ENCODE assay signal across 22 cellular contexts in the genomic region with DNA sequence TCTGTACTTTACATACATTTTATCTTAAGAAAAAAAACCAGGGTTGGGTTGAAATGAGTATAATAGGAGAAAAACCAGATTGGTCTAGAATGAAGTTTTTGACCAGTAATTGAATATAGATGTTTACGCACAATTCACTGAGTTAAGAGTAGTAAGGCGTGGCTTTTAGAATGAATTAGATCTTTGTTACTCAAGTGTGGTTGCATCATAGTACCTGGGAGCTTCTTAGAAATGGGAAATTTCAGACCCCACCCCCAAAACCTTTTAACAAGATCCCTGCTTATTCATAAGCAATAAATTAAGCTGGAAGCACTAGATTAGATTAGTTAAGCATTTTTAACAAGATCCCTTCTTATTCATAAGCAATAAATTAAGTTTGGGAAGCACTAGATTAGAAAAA.
"Had no signal": no experiment of that assay in that cellular context is flagged by ENCODE, and none has a peak within 500 bp of the region (broad histone marks: within the 10 kb centered on the region; RNA-seq: fewer than 3 reads in every experiment).

No MANE protein-coding gene starts in this region.

- H3K9me3 ChIP-seq: esophagus muscularis mucosa, heart right ventricle, lower lobe of right lung, spleen, tibial nerve had no signal

- H3K4me1 ChIP-seq: esophagus muscularis mucosa, lower lobe of right lung, spleen, tibial nerve had no signal

- DNase-seq: activated CD4-positive, alpha-beta T cell treated with anti-CD3 and anti-CD28 coated beads for 4 hours; activated CD4-positive, alpha-beta T cell treated with anti-CD3 and anti-CD28 coated beads, Interleukin-2, amount 50 U/mL, for 48 hours; activated CD8-positive, alpha-beta memory T cell treated with anti-CD3 and anti-CD28 coated beads for 24 hours; activated effector memory CD4-positive, alpha-beta T cell treated with Interleukin-2 at 50 U/mL for 16 hours; activated naive CD4-positive, alpha-beta T cell treated with Interleukin-2 at 50 U/mL for 16 hours; anterior cingulate cortex; cerebellar nuclear complex; cortex of kidney; endodermal cell; foreskin melanocyte; heart right ventricle; lower lobe of right lung; mesendoderm; natural killer cell; right cardiac atrium; spleen; stimulated activated naive CD4-positive, alpha-beta T cell treated with Interleukin-2 at 50 U/mL for 16 hours had no signal

- H3K4me3 ChIP-seq: cardiac muscle cell, esophagus muscularis mucosa, heart right ventricle, lower lobe of right lung, spleen, tibial nerve had no signal

- H3K27me3 Mint-ChIP-seq: activated naive CD8-positive, alpha-beta T cell had no signal

- H3K4me3 Mint-ChIP-seq: activated naive CD8-positive, alpha-beta T cell; endodermal cell; natural killer cell had no signal

- H3K9me3 Mint-ChIP-seq: endodermal cell, natural killer cell had no signal

- H3K27ac ChIP-seq: cardiac muscle cell, esophagus muscularis mucosa, heart right ventricle, lower lobe of right lung, spleen, tibial nerve, VCaP had no signal

- H3K36me3 ChIP-seq: cardiac muscle cell had no signal

- H3K4me1 Mint-ChIP-seq: endodermal cell, natural killer cell had no signal

- H3K27ac Mint-ChIP-seq: activated naive CD8-positive, alpha-beta T cell; endodermal cell; natural killer cell had no signal

- ATAC-seq: heart right ventricle, lower lobe of right lung, natural killer cell, right cardiac atrium had no signal

- H3K27me3 ChIP-seq: cardiac muscle cell, esophagus muscularis mucosa, heart right ventricle, spleen, tibial nerve had no signal
